Comparison of ENCODE assay signal across 1 cellular context in genomic region chr2:206083602-206084467, GRCh38.
TF ChIP-seq lines count a peak whose summit lies in the region.

No MANE protein-coding gene starts in this region.

TF ChIP-seq in HEK293, 187 proteins besides CTCF, POLR2A, EP300 and RAD21 (continued from another document):
- TF ChIP-seq ZSCAN5A (tag by site-specific recombination; IDR thresholded peaks at IDR 0.05) (no peak), FEZF1 (tag by site-specific recombination; IDR thresholded peaks at IDR 0.05) (no peak), ZNF571 (tag by site-specific recombination; IDR thresholded peaks at IDR 0.05) (no peak), MEIS1 (CRISPR knock-in tag; IDR thresholded peaks at IDR 0.05; ENCODE audit: borderline replicate concordance) (no peak), ZFHX2 (tag by site-specific recombination; conservative IDR thresholded peaks at IDR 0.05) (peak; percentile 90), ZNF558 (tag by site-specific recombination; IDR thresholded peaks at IDR 0.05) (no peak), ZNF501 (tag by site-specific recombination; IDR thresholded peaks at IDR 0.05) (no peak), ZNF544 (tag by site-specific recombination; IDR thresholded peaks at IDR 0.05) (no peak), ZBTB17 (tag by site-specific recombination; IDR thresholded peaks at IDR 0.05) (no peak), MZF1 (tag by site-specific recombination; IDR thresholded peaks at IDR 0.05; ENCODE audit: borderline replicate concordance) (no peak), ZNF677 (tag by site-specific recombination; IDR thresholded peaks at IDR 0.05) (no peak), ZNF248 (tag by site-specific recombination; IDR thresholded peaks at IDR 0.05) (no peak), SETDB1 (IDR thresholded peaks at IDR 0.05; ENCODE audit: insufficient read length, low read length) (no peak), GFI1B (tag by site-specific recombination; IDR thresholded peaks at IDR 0.05) (no peak), BCL11A (tag by site-specific recombination; IDR thresholded peaks at IDR 0.05; ENCODE audit: low read depth) (no peak), ZNF146 (tag by site-specific recombination; IDR thresholded peaks at IDR 0.05) (no peak), ZNF202 (tag by site-specific recombination; IDR thresholded peaks at IDR 0.05; ENCODE audit: borderline replicate concordance) (no peak), ZNF2 (tag by site-specific recombination; IDR thresholded peaks at IDR 0.05) (no peak), GLIS2 (tag by site-specific recombination; IDR thresholded peaks at IDR 0.05) (peak; percentile 82), KLF1 (tag by site-specific recombination; IDR thresholded peaks at IDR 0.05) (no peak), ZNF404 (tag by site-specific recombination; IDR thresholded peaks at IDR 0.05) (no peak), TCF7L2 (IDR thresholded peaks at IDR 0.05; ENCODE audit: borderline replicate concordance, low read depth, low read length) (no peak), ZSCAN30 (tag by site-specific recombination; IDR thresholded peaks at IDR 0.05) (no peak), ZBTB10 (tag by site-specific recombination; IDR thresholded peaks at IDR 0.05) (no peak), ZNF529 (tag by site-specific recombination; IDR thresholded peaks at IDR 0.05; ENCODE audit: insufficient replicate concordance) (no peak), ZNF394 (tag by site-specific recombination; IDR thresholded peaks at IDR 0.05; ENCODE audit: borderline replicate concordance) (no peak), EGR2 (tag by site-specific recombination; IDR thresholded peaks at IDR 0.05; ENCODE audit: low read depth) (peak; percentile 90), ZNF416 (tag by site-specific recombination; IDR thresholded peaks at IDR 0.05) (no peak)
- TF ChIP-seq, protein P1, sequence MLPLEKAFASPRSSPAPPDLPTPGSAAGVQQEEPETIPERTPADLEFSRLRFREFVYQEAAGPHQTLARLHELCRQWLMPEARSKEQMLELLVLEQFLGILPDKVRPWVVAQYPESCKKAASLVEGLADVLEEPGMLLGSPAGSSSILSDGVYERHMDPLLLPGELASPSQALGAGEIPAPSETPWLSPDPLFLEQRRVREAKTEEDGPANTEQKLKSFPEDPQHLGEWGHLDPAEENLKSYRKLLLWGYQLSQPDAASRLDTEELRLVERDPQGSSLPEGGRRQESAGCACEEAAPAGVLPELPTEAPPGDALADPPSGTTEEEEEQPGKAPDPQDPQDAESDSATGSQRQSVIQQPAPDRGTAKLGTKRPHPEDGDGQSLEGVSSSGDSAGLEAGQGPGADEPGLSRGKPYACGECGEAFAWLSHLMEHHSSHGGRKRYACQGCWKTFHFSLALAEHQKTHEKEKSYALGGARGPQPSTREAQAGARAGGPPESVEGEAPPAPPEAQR (tag by site-specific recombination; IDR thresholded peaks at IDR 0.05), result no peak
- TF ChIP-seq, protein P2, sequence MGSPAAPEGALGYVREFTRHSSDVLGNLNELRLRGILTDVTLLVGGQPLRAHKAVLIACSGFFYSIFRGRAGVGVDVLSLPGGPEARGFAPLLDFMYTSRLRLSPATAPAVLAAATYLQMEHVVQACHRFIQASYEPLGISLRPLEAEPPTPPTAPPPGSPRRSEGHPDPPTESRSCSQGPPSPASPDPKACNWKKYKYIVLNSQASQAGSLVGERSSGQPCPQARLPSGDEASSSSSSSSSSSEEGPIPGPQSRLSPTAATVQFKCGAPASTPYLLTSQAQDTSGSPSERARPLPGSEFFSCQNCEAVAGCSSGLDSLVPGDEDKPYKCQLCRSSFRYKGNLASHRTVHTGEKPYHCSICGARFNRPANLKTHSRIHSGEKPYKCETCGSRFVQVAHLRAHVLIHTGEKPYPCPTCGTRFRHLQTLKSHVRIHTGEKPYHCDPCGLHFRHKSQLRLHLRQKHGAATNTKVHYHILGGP (tag by site-specific recombination; IDR thresholded peaks at IDR 0.05), result no peak
